Comparison of ENCODE assay signal across 9 cellular contexts in the genomic region with DNA sequence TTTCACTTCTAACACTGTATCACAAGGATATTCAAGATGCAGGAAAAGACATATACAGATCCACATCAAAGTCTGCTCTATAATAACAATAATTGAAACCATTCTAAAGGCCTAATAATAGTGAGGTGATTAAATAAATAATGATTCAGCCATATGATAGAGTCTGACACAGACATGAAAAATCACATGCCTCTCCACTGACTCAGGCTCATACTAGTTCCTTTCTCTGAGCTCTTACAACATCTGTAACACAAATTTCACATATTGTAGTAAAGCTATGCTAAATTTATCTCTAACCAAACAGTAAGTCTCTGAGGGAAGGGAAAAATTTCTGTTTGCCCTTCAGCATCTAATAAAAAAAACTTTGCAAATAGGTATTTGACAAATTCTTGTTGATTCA. TPM values are rescaled to one million over a fixed set of nuclear protein-coding genes. Genes with fewer than 3 reads are reported as not detected.
DNase-seq lines count a peak whose midpoint lies in the region; ATAC-seq lines count a peak whose summit lies in the region.
"Had no signal": no experiment of that assay in that cellular context is flagged by ENCODE, and none has a peak within 500 bp of the region (broad histone marks: within the 10 kb centered on the region; RNA-seq: fewer than 3 reads in every experiment).

No MANE protein-coding gene starts in this region.

- no peaks in the 10 kb centered on the region for H3K4me1 ChIP-seq in right cardiac atrium (ENCODE audit: control insufficient read depth, insufficient read depth, low read length)

- no peak overlapping the region for H3K27ac Mint-ChIP-seq in T-cell

- peaks cover 0 to 11% (median 0%) of the 10 kb centered on the region in 3 donors for H3K4me1 Mint-ChIP-seq in T-cell

- intact Hi-C loops in right cardiac atrium (cut with DNase I) = no loop called here

- no peak overlapping the region for H3K4me3 Mint-ChIP-seq in T-cell

- peak; percentile 81 to 85 for ATAC-seq in right cardiac atrium
- ATAC-seq in T-cell (replicated peaks in 1 of 4) = no peak

- H3K27ac ChIP-seq in right cardiac atrium (ENCODE audit: low read length) = no peak overlapping the region

- no peaks in the 10 kb centered on the region for H3K27me3 ChIP-seq in right cardiac atrium (ENCODE audit: control insufficient read depth, insufficient read depth)

- POLR2A ChIA-PET in T-cell (lab: Charles Lee) = no interaction called here

- CTCF ChIA-PET in T-cell (lab: Charles Lee) = no interaction called here

- H3K9me3 Mint-ChIP-seq in T-cell = no peaks in the 10 kb centered on the region

- no peaks in the 10 kb centered on the region for H3K9me3 ChIP-seq in right cardiac atrium (ENCODE audit: control insufficient read depth, low read length)

- H3K4me3 ChIP-seq in right cardiac atrium (ENCODE audit: low read length) = no peak overlapping the region

- no peaks in the 10 kb centered on the region for H3K27me3 Mint-ChIP-seq in T-cell

- DNase-seq in HPDE6-E6E7 (ENCODE audit: extremely low spot score) (peak; percentile 19), astrocyte of the hippocampus (ENCODE audit: low read depth, low spot score) (peak; percentile 73), right cardiac atrium (no peak), stromal cell of bone marrow (ENCODE audit: low read depth) (peak; percentile 90), T-cell (no peak)
- no peak for DNase-seq in NK-92 treated with Interleukin-12 subunit alpha and Interleukin-12 subunit beta, amount 100 ng/mL, for 24 hours (lab: John Stamatoyannopoulos, UW)
- no peak for DNase-seq in stimulated activated naive CD4-positive, alpha-beta T cell treated with Interleukin-2 at 50 U/mL for 16 hours (lab: John Stamatoyannopoulos, UW)
- no peak for DNase-seq in activated CD8-positive, alpha-beta memory T cell treated with anti-CD3 and anti-CD28 coated beads for 24 hours
- DNase-seq: NCI-H524 had no signal

- H3K36me3 Mint-ChIP-seq in T-cell = peaks cover 48% of the 10 kb centered on the region

RNA-seq across cellular contexts. Expression of a gene that starts 54.1 kb away (rescaled TPM):
- total RNA-seq in right cardiac atrium (1 to 10 TPM in 1 of 4 donors, under 1 TPM in 3; 0.78 to 1.3 (median 0.91) TPM), T-cell (10 to 100 TPM in 1 of 5 donors, 1 to 10 TPM in 4; 6.3 to 11.4 (median 8.6) TPM)
- 0.41 TPM for polyA plus RNA-seq in right cardiac atrium

Comparison
In these comparisons a context has a peak if more than half of its experiments do, and no peak if none do; other contexts are left out.
1. DNase-seq: peak in HPDE6-E6E7 (single experiment), astrocyte of the hippocampus (single experiment) and stromal cell of bone marrow (single experiment); none in right cardiac atrium (0 of 3), NK-92 treated with Interleukin-12 subunit alpha and Interleukin-12 subunit beta, amount 100 ng/mL, for 24 hours (single experiment), T-cell (0 of 34), stimulated activated naive CD4-positive, alpha-beta T cell treated with Interleukin-2 at 50 U/mL for 16 hours (single experiment) and activated CD8-positive, alpha-beta memory T cell treated with anti-CD3 and anti-CD28 coated beads for 24 hours (single experiment).
2. ATAC-seq: peak in right cardiac atrium (2 of 2); none in T-cell (0 of 4).